Comparison of ENCODE assay signal across 1 cellular context in the genomic region with DNA sequence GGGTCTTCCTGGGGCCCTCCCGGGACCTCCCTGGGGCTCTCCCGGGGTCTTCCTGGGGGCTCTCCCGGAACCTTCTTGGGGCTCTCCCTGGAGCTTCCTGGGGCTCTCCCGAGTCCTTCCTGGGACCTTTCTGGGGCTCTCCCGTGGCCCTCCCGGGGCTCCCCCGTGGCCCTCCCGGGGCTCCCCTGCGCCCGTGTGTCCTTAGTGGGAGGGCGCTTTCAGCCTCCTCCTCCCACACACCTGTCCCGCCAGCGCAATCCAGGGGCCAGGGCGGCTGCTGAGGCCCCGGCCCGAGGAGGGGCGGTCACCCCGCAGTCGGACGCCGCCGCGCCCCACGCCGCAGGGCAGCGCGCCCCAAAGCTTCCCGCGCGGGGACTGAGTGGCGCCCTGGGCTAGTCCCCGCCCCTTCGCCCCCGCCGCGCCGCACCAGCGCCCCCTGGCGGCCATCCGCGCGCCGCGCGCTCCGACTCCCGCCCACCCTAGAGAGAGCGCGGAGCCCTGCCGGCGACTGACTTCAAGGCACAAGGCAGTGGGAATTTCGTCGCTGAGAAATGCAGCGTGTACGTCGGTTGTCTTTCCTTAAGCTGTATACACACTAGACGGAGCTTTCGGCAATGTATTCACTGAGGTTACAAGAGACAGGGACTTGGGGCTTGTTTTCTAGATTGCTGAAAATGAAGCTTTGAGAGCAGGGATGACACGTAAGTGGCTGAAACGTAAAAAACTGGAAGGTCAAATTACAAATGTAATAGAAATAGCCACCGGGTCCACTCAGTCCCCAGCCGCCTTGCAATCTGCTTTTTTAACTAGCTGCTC.
A peak's percentile ranks its signal among the peaks of the same experiment; 100 is the strongest.
TF ChIP-seq lines count a peak whose summit lies in the region.

No MANE protein-coding gene starts in this region.

TF ChIP-seq in GM12878, 131 proteins besides CTCF, POLR2A, EP300 and RAD21 (continued from another document and continues in another):
- TF ChIP-seq, protein P1, sequence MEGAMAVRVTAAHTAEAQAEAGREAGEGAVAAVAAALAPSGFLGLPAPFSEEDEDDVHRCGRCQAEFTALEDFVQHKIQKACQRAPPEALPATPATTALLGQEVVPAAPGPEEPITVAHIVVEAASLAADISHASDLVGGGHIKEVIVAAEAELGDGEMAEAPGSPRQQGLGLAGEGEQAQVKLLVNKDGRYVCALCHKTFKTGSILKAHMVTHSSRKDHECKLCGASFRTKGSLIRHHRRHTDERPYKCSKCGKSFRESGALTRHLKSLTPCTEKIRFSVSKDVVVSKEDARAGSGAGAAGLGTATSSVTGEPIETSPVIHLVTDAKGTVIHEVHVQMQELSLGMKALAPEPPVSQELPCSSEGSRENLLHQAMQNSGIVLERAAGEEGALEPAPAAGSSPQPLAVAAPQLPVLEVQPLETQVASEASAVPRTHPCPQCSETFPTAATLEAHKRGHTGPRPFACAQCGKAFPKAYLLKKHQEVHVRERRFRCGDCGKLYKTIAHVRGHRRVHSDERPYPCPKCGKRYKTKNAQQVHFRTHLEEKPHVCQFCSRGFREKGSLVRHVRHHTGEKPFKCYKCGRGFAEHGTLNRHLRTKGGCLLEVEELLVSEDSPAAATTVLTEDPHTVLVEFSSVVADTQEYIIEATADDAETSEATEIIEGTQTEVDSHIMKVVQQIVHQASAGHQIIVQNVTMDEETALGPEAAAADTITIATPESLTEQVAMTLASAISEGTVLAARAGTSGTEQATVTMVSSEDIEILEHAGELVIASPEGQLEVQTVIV (IDR thresholded peaks at IDR 0.05; ENCODE audit: borderline replicate concordance, partially characterized antibody): no peak
- TF ChIP-seq, protein P2, sequence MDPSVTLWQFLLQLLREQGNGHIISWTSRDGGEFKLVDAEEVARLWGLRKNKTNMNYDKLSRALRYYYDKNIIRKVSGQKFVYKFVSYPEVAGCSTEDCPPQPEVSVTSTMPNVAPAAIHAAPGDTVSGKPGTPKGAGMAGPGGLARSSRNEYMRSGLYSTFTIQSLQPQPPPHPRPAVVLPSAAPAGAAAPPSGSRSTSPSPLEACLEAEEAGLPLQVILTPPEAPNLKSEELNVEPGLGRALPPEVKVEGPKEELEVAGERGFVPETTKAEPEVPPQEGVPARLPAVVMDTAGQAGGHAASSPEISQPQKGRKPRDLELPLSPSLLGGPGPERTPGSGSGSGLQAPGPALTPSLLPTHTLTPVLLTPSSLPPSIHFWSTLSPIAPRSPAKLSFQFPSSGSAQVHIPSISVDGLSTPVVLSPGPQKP (IDR thresholded peaks at IDR 0.05; ENCODE audit: low read depth, low read length): no peak
- TF ChIP-seq TARDBP (IDR thresholded peaks at IDR 0.05; ENCODE audit: borderline replicate concordance) (no peak), SMAD5 (IDR thresholded peaks at IDR 0.05; ENCODE audit: low read depth) (no peak), ZZZ3 (IDR thresholded peaks at IDR 0.05; ENCODE audit: control insufficient read depth, insufficient read length, low read depth) (no peak), SREBF2 (IDR thresholded peaks at IDR 0.05; ENCODE audit: low read length) (no peak), RFX5 (IDR thresholded peaks at IDR 0.05; ENCODE audit: low read depth, low read length) (no peak), KDM1A (IDR thresholded peaks at IDR 0.05; ENCODE audit: borderline replicate concordance) (no peak), MYC (IDR thresholded peaks at IDR 0.05; ENCODE audit: insufficient read depth, insufficient read length, insufficient replicate concordance, low read length, severe bottlenecking) (no peak), ATF7 (IDR thresholded peaks at IDR 0.05; ENCODE audit: low read depth) (no peak), EZH2 (IDR thresholded peaks at IDR 0.05; ENCODE audit: borderline replicate concordance, control insufficient read depth, low read depth, low read length) (no peak), GATAD2B (conservative IDR thresholded peaks at IDR 0.05; ENCODE audit: low read depth) (peak; percentile 97), CHD1 (IDR thresholded peaks at IDR 0.05; ENCODE audit: low read depth, low read length) (no peak), POU2F2 (IDR thresholded peaks at IDR 0.05; ENCODE audit: borderline replicate concordance, low read depth, low read length) (no peak), RELA (IDR thresholded peaks at IDR 0.05; ENCODE audit: borderline replicate concordance, partially characterized antibody) (peak; percentile 96), BRCA1 (IDR thresholded peaks at IDR 0.05; ENCODE audit: low read depth, low read length) (no peak), CREB1 (IDR thresholded peaks at IDR 0.05; ENCODE audit: low read depth) (peak; percentile 38; the same call in 1 of the 2 replicates), NBN (IDR thresholded peaks at IDR 0.05) (peak; percentile 40; the same call in 1 of the 2 replicates), SMC3 (IDR thresholded peaks at IDR 0.05; ENCODE audit: borderline replicate concordance, low read length) (peak; percentile 73), FOXM1 (IDR thresholded peaks at IDR 0.05; ENCODE audit: low read depth, low read length) (peak; percentile 92), ZNF274 (IDR thresholded peaks at IDR 0.05; ENCODE audit: insufficient read depth, insufficient read length) (no peak), ZNF622 (IDR thresholded peaks at IDR 0.05) (no peak), BHLHE40 (IDR thresholded peaks at IDR 0.05; ENCODE audit: borderline replicate concordance in 1 of 2, low read depth in 2 of 2, low read length in 1 of 2) (peak; percentile 30 to 64; a peak in 3 of 4 replicates), EGR1 (IDR thresholded peaks at IDR 0.05; ENCODE audit: borderline replicate concordance in 1 of 2, low read depth in 2 of 2, low read length in 2 of 2) (peak in 1 of 2 experiments; percentile 79; a peak in 1 of 3 replicates), TBL1XR1 (IDR thresholded peaks at IDR 0.05; ENCODE audit: low read depth, low read length) (peak; percentile 99), NR2C2 (IDR thresholded peaks at IDR 0.05; ENCODE audit: borderline replicate concordance, control insufficient read depth, insufficient read length, low read depth) (no peak)
- TF ChIP-seq, protein P3, sequence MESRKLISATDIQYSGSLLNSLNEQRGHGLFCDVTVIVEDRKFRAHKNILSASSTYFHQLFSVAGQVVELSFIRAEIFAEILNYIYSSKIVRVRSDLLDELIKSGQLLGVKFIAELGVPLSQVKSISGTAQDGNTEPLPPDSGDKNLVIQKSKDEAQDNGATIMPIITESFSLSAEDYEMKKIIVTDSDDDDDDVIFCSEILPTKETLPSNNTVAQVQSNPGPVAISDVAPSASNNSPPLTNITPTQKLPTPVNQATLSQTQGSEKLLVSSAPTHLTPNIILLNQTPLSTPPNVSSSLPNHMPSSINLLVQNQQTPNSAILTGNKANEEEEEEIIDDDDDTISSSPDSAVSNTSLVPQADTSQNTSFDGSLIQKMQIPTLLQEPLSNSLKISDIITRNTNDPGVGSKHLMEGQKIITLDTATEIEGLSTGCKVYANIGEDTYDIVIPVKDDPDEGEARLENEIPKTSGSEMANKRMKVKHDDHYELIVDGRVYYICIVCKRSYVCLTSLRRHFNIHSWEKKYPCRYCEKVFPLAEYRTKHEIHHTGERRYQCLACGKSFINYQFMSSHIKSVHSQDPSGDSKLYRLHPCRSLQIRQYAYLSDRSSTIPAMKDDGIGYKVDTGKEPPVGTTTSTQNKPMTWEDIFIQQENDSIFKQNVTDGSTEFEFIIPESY (IDR thresholded peaks at IDR 0.05): no peak
- TF ChIP-seq, protein P4, sequence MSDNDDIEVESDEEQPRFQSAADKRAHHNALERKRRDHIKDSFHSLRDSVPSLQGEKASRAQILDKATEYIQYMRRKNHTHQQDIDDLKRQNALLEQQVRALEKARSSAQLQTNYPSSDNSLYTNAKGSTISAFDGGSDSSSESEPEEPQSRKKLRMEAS (IDR thresholded peaks at IDR 0.05; ENCODE audit: low read depth, low read length): no peak
- TF ChIP-seq, protein P5, sequence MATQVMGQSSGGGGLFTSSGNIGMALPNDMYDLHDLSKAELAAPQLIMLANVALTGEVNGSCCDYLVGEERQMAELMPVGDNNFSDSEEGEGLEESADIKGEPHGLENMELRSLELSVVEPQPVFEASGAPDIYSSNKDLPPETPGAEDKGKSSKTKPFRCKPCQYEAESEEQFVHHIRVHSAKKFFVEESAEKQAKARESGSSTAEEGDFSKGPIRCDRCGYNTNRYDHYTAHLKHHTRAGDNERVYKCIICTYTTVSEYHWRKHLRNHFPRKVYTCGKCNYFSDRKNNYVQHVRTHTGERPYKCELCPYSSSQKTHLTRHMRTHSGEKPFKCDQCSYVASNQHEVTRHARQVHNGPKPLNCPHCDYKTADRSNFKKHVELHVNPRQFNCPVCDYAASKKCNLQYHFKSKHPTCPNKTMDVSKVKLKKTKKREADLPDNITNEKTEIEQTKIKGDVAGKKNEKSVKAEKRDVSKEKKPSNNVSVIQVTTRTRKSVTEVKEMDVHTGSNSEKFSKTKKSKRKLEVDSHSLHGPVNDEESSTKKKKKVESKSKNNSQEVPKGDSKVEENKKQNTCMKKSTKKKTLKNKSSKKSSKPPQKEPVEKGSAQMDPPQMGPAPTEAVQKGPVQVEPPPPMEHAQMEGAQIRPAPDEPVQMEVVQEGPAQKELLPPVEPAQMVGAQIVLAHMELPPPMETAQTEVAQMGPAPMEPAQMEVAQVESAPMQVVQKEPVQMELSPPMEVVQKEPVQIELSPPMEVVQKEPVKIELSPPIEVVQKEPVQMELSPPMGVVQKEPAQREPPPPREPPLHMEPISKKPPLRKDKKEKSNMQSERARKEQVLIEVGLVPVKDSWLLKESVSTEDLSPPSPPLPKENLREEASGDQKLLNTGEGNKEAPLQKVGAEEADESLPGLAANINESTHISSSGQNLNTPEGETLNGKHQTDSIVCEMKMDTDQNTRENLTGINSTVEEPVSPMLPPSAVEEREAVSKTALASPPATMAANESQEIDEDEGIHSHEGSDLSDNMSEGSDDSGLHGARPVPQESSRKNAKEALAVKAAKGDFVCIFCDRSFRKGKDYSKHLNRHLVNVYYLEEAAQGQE (IDR thresholded peaks at IDR 0.05; ENCODE audit: low read depth, low read length): no peak
- TF ChIP-seq, protein P6, sequence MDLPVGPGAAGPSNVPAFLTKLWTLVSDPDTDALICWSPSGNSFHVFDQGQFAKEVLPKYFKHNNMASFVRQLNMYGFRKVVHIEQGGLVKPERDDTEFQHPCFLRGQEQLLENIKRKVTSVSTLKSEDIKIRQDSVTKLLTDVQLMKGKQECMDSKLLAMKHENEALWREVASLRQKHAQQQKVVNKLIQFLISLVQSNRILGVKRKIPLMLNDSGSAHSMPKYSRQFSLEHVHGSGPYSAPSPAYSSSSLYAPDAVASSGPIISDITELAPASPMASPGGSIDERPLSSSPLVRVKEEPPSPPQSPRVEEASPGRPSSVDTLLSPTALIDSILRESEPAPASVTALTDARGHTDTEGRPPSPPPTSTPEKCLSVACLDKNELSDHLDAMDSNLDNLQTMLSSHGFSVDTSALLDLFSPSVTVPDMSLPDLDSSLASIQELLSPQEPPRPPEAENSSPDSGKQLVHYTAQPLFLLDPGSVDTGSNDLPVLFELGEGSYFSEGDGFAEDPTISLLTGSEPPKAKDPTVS (IDR thresholded peaks at IDR 0.05; ENCODE audit: low read depth, low read length): no peak
- TF ChIP-seq, protein P7, sequence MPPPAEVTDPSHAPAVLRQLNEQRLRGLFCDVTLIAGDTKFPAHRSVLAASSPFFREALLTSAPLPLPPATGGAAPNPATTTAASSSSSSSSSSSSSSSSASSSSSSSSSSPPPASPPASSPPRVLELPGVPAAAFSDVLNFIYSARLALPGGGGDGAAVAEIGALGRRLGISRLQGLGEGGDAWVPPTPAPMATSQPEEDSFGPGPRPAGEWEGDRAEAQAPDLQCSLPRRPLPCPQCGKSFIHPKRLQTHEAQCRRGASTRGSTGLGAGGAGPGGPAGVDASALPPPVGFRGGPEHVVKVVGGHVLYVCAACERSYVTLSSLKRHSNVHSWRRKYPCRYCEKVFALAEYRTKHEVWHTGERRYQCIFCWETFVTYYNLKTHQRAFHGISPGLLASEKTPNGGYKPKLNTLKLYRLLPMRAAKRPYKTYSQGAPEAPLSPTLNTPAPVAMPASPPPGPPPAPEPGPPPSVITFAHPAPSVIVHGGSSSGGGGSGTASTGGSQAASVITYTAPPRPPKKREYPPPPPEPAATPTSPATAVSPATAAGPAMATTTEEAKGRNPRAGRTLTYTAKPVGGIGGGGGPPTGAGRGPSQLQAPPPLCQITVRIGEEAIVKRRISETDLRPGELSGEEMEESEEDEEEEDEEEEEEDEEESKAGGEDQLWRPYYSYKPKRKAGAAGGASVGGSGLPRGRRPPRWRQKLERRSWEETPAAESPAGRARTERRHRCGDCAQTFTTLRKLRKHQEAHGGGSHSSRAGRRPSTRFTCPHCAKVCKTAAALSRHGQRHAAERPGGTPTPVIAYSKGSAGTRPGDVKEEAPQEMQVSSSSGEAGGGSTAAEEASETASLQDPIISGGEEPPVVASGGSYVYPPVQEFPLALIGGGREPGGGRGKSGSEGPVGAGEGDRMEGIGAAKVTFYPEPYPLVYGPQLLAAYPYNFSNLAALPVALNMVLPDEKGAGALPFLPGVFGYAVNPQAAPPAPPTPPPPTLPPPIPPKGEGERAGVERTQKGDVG (CRISPR knock-in tag; IDR thresholded peaks at IDR 0.05): no peak
- TF ChIP-seq, protein P8, sequence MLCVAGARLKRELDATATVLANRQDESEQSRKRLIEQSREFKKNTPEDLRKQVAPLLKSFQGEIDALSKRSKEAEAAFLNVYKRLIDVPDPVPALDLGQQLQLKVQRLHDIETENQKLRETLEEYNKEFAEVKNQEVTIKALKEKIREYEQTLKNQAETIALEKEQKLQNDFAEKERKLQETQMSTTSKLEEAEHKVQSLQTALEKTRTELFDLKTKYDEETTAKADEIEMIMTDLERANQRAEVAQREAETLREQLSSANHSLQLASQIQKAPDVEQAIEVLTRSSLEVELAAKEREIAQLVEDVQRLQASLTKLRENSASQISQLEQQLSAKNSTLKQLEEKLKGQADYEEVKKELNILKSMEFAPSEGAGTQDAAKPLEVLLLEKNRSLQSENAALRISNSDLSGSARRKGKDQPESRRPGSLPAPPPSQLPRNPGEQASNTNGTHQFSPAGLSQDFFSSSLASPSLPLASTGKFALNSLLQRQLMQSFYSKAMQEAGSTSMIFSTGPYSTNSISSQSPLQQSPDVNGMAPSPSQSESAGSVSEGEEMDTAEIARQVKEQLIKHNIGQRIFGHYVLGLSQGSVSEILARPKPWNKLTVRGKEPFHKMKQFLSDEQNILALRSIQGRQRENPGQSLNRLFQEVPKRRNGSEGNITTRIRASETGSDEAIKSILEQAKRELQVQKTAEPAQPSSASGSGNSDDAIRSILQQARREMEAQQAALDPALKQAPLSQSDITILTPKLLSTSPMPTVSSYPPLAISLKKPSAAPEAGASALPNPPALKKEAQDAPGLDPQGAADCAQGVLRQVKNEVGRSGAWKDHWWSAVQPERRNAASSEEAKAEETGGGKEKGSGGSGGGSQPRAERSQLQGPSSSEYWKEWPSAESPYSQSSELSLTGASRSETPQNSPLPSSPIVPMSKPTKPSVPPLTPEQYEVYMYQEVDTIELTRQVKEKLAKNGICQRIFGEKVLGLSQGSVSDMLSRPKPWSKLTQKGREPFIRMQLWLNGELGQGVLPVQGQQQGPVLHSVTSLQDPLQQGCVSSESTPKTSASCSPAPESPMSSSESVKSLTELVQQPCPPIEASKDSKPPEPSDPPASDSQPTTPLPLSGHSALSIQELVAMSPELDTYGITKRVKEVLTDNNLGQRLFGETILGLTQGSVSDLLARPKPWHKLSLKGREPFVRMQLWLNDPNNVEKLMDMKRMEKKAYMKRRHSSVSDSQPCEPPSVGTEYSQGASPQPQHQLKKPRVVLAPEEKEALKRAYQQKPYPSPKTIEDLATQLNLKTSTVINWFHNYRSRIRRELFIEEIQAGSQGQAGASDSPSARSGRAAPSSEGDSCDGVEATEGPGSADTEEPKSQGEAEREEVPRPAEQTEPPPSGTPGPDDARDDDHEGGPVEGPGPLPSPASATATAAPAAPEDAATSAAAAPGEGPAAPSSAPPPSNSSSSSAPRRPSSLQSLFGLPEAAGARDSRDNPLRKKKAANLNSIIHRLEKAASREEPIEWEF (IDR thresholded peaks at IDR 0.05; ENCODE audit: insufficient replicate concordance, low read depth, low read length): no peak
